In the genomic region with DNA sequence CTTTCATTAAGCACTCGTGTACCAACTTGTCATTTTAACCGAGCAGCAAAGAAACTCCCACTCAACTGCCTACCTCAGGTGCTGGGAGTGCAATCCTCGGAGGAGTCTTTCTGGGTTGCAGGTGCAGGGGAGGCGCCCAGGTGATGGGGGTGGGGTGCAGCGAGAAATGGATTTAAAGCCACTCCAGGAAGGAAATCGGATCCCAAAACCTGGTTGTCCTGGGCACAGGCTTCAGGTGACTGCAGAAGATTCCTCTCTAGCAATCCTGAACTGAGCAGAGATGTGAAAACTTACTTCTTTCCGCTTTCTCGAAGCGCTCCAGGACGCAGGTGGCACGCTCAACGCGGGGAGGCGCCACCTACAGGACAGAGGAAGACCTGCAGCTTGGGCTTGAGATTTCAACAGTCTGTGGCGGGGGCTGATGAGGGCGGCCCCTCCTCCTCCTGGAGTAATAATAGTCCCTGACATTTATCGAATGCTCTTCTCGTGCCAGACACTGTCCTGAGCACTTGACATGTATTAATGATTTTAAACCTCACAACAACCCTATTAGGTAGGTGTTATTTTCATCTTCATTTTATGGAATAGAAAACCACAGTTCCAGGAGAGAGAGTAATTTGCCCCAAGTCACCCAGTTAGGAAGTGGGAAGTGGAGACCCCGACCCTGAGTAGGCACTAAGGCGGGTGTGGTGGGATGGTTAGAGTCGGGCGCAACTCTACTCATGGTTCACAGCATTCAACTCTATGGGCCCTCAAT, we compare ENCODE assay signal across 8 cellular contexts. TPM values are rescaled to one million over a fixed set of nuclear protein-coding genes. Genes with fewer than 3 reads are reported as not detected.
DNase-seq lines count a peak whose midpoint lies in the region; ATAC-seq and TF ChIP-seq lines count a peak whose summit lies in the region.

No MANE protein-coding gene starts in this region.

- H3K27ac Mint-ChIP-seq in activated T-helper 2 cell treated with anti-CD3 and anti-CD28 coated beads, Interferon-gamma antibody, Interleukin-2, Interleukin-4, amounts not matched to agents 10 μg/mL and 5 μg/mL and 100 μg/mL, durations not matched to agents 14 hours and 24 hours and 36 hours: no peak overlapping the region

- H3K27me3 ChIP-seq in RWPE2 (ENCODE audit: insufficient read depth, poor library complexity, severe bottlenecking) (no peaks in the 10 kb centered on the region), trophoblast cell (ENCODE audit: insufficient read depth, low read length) (no peaks in the 10 kb centered on the region)

- peak; percentile 24 to 84 (median 56) for DNase-seq in NCI-H1417 (lab: John Stamatoyannopoulos, UW)
- DNase-seq in NCI-H1417 treated with DMSO at 0.1 percent for 48 hours (lab: John Stamatoyannopoulos, UW): no peak
- peak; percentile 80 for DNase-seq in KBM-7
- DNase-seq in RWPE2 (ENCODE audit: low spot score): no peak
- DNase-seq in activated T-helper 2 cell treated with anti-CD3 and anti-CD28 coated beads, Interferon-gamma antibody, Interleukin-2, Interleukin-4, amounts not matched to agents 10 μg/mL and 5 μg/mL and 100 μg/mL, durations not matched to agents 14 hours and 24 hours and 36 hours (ENCODE audit: low spot score): peak; percentile 68
- peak; percentile 6 for DNase-seq in globus pallidus (ENCODE audit: low spot score)
- peak; percentile 54 to 89 for DNase-seq in trophoblast cell
- peak; percentile 56 for DNase-seq in ureter (ENCODE audit: low spot score)

- WGBS in trophoblast cell (ENCODE audit: extremely low coverage, insufficient coverage, insufficient read length): no CpG with 5 or more reads among the region's 22 CpGs

- no peaks in the 10 kb centered on the region for H3K79me1 ChIP-seq in trophoblast cell (ENCODE audit: low read length)

- no peak overlapping the region for H2BK12ac ChIP-seq in trophoblast cell (ENCODE audit: low read length)

- no peak overlapping the region for H4K91ac ChIP-seq in trophoblast cell (ENCODE audit: low read depth, low read length)

- H4K12ac ChIP-seq in trophoblast cell (ENCODE audit: low read depth, low read length): no peak overlapping the region

- H3K4me1 Mint-ChIP-seq in activated T-helper 2 cell treated with anti-CD3 and anti-CD28 coated beads, Interferon-gamma antibody, Interleukin-2, Interleukin-4, amounts not matched to agents 10 μg/mL and 5 μg/mL and 100 μg/mL, durations not matched to agents 14 hours and 24 hours and 36 hours (ENCODE audit: low read depth): peaks cover 62% of the 10 kb centered on the region

- H3K9me3 ChIP-seq in RWPE2 (ENCODE audit: severe bottlenecking): no peaks in the 10 kb centered on the region
- H3K9me3 ChIP-seq in trophoblast cell (ENCODE audit: insufficient read depth, low read depth, low read length): no peaks in the 10 kb centered on the region

- no peak overlapping the region for H2BK120ac ChIP-seq in trophoblast cell (ENCODE audit: insufficient read depth, low read length, poor library complexity)

- no peak overlapping the region for H3K23ac ChIP-seq in trophoblast cell (ENCODE audit: low read length)

- peaks cover 7% of the 10 kb centered on the region for H3K36me3 Mint-ChIP-seq in activated T-helper 2 cell treated with anti-CD3 and anti-CD28 coated beads, Interferon-gamma antibody, Interleukin-2, Interleukin-4, amounts not matched to agents 10 μg/mL and 5 μg/mL and 100 μg/mL, durations not matched to agents 14 hours and 24 hours and 36 hours (ENCODE audit: low read depth)

- no peak overlapping the region for H3K4ac ChIP-seq in trophoblast cell (ENCODE audit: low read depth, low read length)

- H3K4me1 ChIP-seq in RWPE2 (ENCODE audit: insufficient read depth, poor library complexity, severe bottlenecking): peaks cover 5% of the 10 kb centered on the region
- H3K4me1 ChIP-seq in trophoblast cell (ENCODE audit: control insufficient read depth in 1 of 2, insufficient read depth in 2 of 2, low read length in 2 of 2): peaks cover 0 to 3% of the 10 kb centered on the region in 2 experiments

- no peaks in the 10 kb centered on the region for H3K79me2 ChIP-seq in trophoblast cell (ENCODE audit: control insufficient read depth, insufficient read depth, low read length, poor library complexity)

- H4K8ac ChIP-seq in trophoblast cell (ENCODE audit: low read depth, low read length): no peak overlapping the region

- H3K9ac ChIP-seq in trophoblast cell (ENCODE audit: low read length): no peak overlapping the region

- H2BK5ac ChIP-seq in trophoblast cell (ENCODE audit: low read depth, low read length, poor library complexity): no peak overlapping the region

- in situ Hi-C loops in KBM-7 (cut with MboI; ENCODE audit: low pct_unique_long_range_greater_than_20kb, low sequenced_read_pairs): no loop called here

- H3K36me3 ChIP-seq in RWPE2 (ENCODE audit: low read depth) (no peaks in the 10 kb centered on the region), trophoblast cell (ENCODE audit: control insufficient read depth in 1 of 2, insufficient read depth in 2 of 2, low read length in 2 of 2) (no peaks in the 10 kb centered on the region)

- no peak overlapping the region for H2AK5ac ChIP-seq in trophoblast cell (ENCODE audit: low read length)

- no peak overlapping the region for H3K14ac ChIP-seq in trophoblast cell (ENCODE audit: low read length)

- H3K4me2 ChIP-seq in trophoblast cell (ENCODE audit: low read length): peak overlapping the region; percentile 61

- no peak overlapping the region for H3K18ac ChIP-seq in trophoblast cell (ENCODE audit: low read length)

- H3K9me3 Mint-ChIP-seq in activated T-helper 2 cell treated with anti-CD3 and anti-CD28 coated beads, Interferon-gamma antibody, Interleukin-2, Interleukin-4, amounts not matched to agents 10 μg/mL and 5 μg/mL and 100 μg/mL, durations not matched to agents 14 hours and 24 hours and 36 hours: no peaks in the 10 kb centered on the region

- peak; percentile 86 for ATAC-seq in RWPE2 (ENCODE audit: low read depth)

- H2AFZ ChIP-seq in trophoblast cell (ENCODE audit: insufficient read depth, low read length, poor library complexity): peak overlapping the region; percentile 21

- peak overlapping the region; percentile 28 for H3K4me3 Mint-ChIP-seq in activated T-helper 2 cell treated with anti-CD3 and anti-CD28 coated beads, Interferon-gamma antibody, Interleukin-2, Interleukin-4, amounts not matched to agents 10 μg/mL and 5 μg/mL and 100 μg/mL, durations not matched to agents 14 hours and 24 hours and 36 hours (ENCODE audit: low read depth)

- no peak overlapping the region for H3K27ac ChIP-seq in RWPE2 (ENCODE audit: poor library complexity, severe bottlenecking)
- no peak overlapping the region for H3K27ac ChIP-seq in trophoblast cell (ENCODE audit: low read depth, low read length)

- H3K27me3 Mint-ChIP-seq in activated T-helper 2 cell treated with anti-CD3 and anti-CD28 coated beads, Interferon-gamma antibody, Interleukin-2, Interleukin-4, amounts not matched to agents 10 μg/mL and 5 μg/mL and 100 μg/mL, durations not matched to agents 14 hours and 24 hours and 36 hours (ENCODE audit: low read depth): no peaks in the 10 kb centered on the region

- H3K4me3 ChIP-seq in RWPE2 (ENCODE audit: severe bottlenecking) (no peak overlapping the region), trophoblast cell (ENCODE audit: low read depth, low read length) (no peak overlapping the region)

- intact Hi-C loops in activated T-helper 2 cell treated with anti-CD3 and anti-CD28 coated beads, Interferon-gamma antibody, Interleukin-2, Interleukin-4, amounts not matched to agents 10 μg/mL and 5 μg/mL and 100 μg/mL, durations not matched to agents 14 hours and 24 hours and 36 hours (cut with micrococcal nuclease): loop anchor here (1.0 to 5.0 kb wide), 6 partner anchors 16 to 120 kb away; no protein-coding TSS in a partner anchor

- TF ChIP-seq CTCF in RWPE2 (IDR thresholded peaks at IDR 0.05; ENCODE audit: poor library complexity, severe bottlenecking): peak; percentile 95

RNA-seq across cellular contexts. Expression of gene SKAP1, which starts 27.2 kb away (rescaled TPM):
- 60.5 and 67.9 TPM in 2 replicates for total RNA-seq in activated T-helper 2 cell treated with anti-CD3 and anti-CD28 coated beads, Interferon-gamma antibody, Interleukin-2, Interleukin-4, amounts not matched to agents 10 μg/mL and 5 μg/mL and 100 μg/mL, durations not matched to agents 14 hours and 24 hours and 36 hours
- not detected in 2 replicates for polyA plus RNA-seq in trophoblast cell (2013)
- total RNA-seq in ureter: 25.4 TPM

Comparison
In these comparisons a context has a peak if more than half of its experiments do, and no peak if none do; other contexts are left out.
1. DNase-seq: peak in NCI-H1417 (3 of 3), KBM-7 (single experiment), activated T-helper 2 cell treated with anti-CD3 and anti-CD28 coated beads, Interferon-gamma antibody, Interleukin-2, Interleukin-4, amounts not matched to agents 10 μg/mL and 5 μg/mL and 100 μg/mL, durations not matched to agents 14 hours and 24 hours and 36 hours (single experiment), globus pallidus (single experiment), trophoblast cell (2 of 2) and ureter (single experiment); none in NCI-H1417 treated with DMSO at 0.1 percent for 48 hours (single experiment) and RWPE2 (single experiment).